19 cellular contexts compared by ENCODE assay signal in genomic region chr6:63999613-64000012, GRCh38.
DNase-seq lines count a peak whose midpoint lies in the region; ATAC-seq and TF ChIP-seq lines count a peak whose summit lies in the region.
"Had no signal": no experiment of that assay in that cellular context is flagged by ENCODE, and none has a peak within 500 bp of the region (broad histone marks: within the 10 kb centered on the region; RNA-seq: fewer than 3 reads in every experiment).

No MANE protein-coding gene starts in this region.

- no peak overlapping the region for H3K23ac ChIP-seq in IMR-90 (ENCODE audit: low read depth, low read length)

- no peak overlapping the region for H2BK15ac ChIP-seq in IMR-90 (ENCODE audit: low read depth, low read length)

- H3K4ac ChIP-seq in IMR-90 (ENCODE audit: low read depth, low read length) = no peak overlapping the region

- no peak overlapping the region for H4K8ac ChIP-seq in IMR-90 (ENCODE audit: low read depth in 2 of 2, low read length in 2 of 2)

- H3K9me3 ChIP-seq in IMR-90 (ENCODE audit: control insufficient read depth, insufficient read depth, low read length) (no peaks in the 10 kb centered on the region), thyroid gland (no peaks in the 10 kb centered on the region)

- H3K56ac ChIP-seq in IMR-90 (ENCODE audit: extremely low read depth, insufficient read depth, low read length) = no peak overlapping the region

- TF ChIP-seq RAD21 in IMR-90 (IDR thresholded peaks at IDR 0.05; ENCODE audit: low read length) = no peak

- no peak overlapping the region for H4K5ac ChIP-seq in IMR-90 (ENCODE audit: low read depth, low read length)

- H3K4me1 ChIP-seq in IMR-90 (ENCODE audit: control insufficient read depth, insufficient read depth, low read length) (no peaks in the 10 kb centered on the region), thyroid gland (peaks cover 12 to 24% of the 10 kb centered on the region in 2 donors)

- no peak overlapping the region for H2AK9ac ChIP-seq in IMR-90 (replicated peaks; ENCODE audit: low read depth, low read length, poor library complexity)

- dilution Hi-C loops in IMR-90 (cut with HindIII; ENCODE audit: low sequenced_read_pairs, unreplicated experiment) = no loop called here

- no peak overlapping the region for H4K91ac ChIP-seq in IMR-90 (ENCODE audit: insufficient read depth, low read depth, low read length)

- H3K27ac ChIP-seq in IMR-90 (ENCODE audit: insufficient read depth, low read length) (no peak overlapping the region), thyroid gland (peak overlapping the region; percentile 5 to 55 (median 36))
- H3K27ac ChIP-seq: BLaER1, C4-2B had no signal

- H3K36me3 ChIP-seq in IMR-90 (ENCODE audit: control insufficient read depth, insufficient read depth, low read length) (no peaks in the 10 kb centered on the region), thyroid gland (no peaks in the 10 kb centered on the region)
- H3K36me3 ChIP-seq: BLaER1 had no signal

- H3K79me1 ChIP-seq in IMR-90 (ENCODE audit: low read depth in 1 of 2, low read length in 2 of 2) = no peaks in the 10 kb centered on the region

- H3K27me3 Mint-ChIP-seq in glutamatergic neuron (ENCODE audit: unreplicated experiment) = no peaks in the 10 kb centered on the region
- H3K27me3 Mint-ChIP-seq: B cell; CD4-positive, alpha-beta T cell; CD8-positive, alpha-beta memory T cell had no signal

- TF ChIP-seq CTCF in IMR-90 (conservative IDR thresholded peaks at IDR 0.05; ENCODE audit: low read depth, low read length) (no peak), glutamatergic neuron (IDR thresholded peaks at IDR 0.05; ENCODE audit: partially characterized antibody, unreplicated experiment) (no peak), thyroid gland (IDR thresholded peaks at IDR 0.05) (no peak)

- no peak overlapping the region for H2AFZ ChIP-seq in IMR-90 (replicated peaks; ENCODE audit: low read length, poor library complexity)
- H2AFZ ChIP-seq: GM23338 had no signal

- H3K14ac ChIP-seq in IMR-90 (replicated peaks; ENCODE audit: low read depth, low read length) = no peak overlapping the region

- no TSS peak for BruUV-seq in IMR-90 (replicated peaks; lab: Mats Ljungman, UMichigan)

- POLR2A ChIA-PET in IMR-90 (lab: Charles Lee; ENCODE audit: unreplicated experiment) = no interaction called here

- CTCF ChIA-PET in IMR-90 (lab: Yijun Ruan, JAX) = no interaction called here

- in situ Hi-C loops in IMR-90 (cut with MboI; ENCODE audit: low sequenced_read_pairs) = no loop called here

- H3K4me2 ChIP-seq in IMR-90 (ENCODE audit: low read depth, low read length) = no peak overlapping the region
- H3K4me2 ChIP-seq: BLaER1, GM23338 had no signal

- DNase-seq in IMR-90 = no peak
- DNase-seq in OCI-M1 (lab: John Stamatoyannopoulos, UW) = peak; percentile 34
- DNase-seq in glutamatergic neuron = no peak
- DNase-seq in thyroid gland = no peak
- no peak for DNase-seq in NCI-H2029 (lab: John Stamatoyannopoulos, UW)
- DNase-seq: CD4-positive, alpha-beta T cell; CD8-positive, alpha-beta memory T cell; DMS 273 treated with DMSO at 0.1 percent for 48 hours; DMS79; EL; GDM1; H9 had no signal

- intact Hi-C loops in IMR-90 (cut with micrococcal nuclease) = loop anchor here (5.0 to 10.0 kb wide), 2 partner anchors 77 to 185 kb away; no protein-coding TSS in a partner anchor
- intact Hi-C loops in thyroid gland (cut with DNase I) = no loop called here

- no peak overlapping the region for H2BK5ac ChIP-seq in IMR-90 (ENCODE audit: low read depth, low read length, poor library complexity, severe bottlenecking)

- WGBS in IMR-90 (ENCODE audit: extremely low coverage in 2 of 2, insufficient read length in 1 of 2), 2 experiments = 100% methylated on average over 2 of the region's 4 CpGs; no CpG with 5 or more reads in 1 of the 2 experiments
- 96 to 97% methylated on average over 4 of the region's 4 CpGs for WGBS in thyroid gland, 2 donors

- no peak for TF ChIP-seq POLR2A in IMR-90 (IDR thresholded peaks at IDR 0.05; ENCODE audit: low read depth, low read length)
- TF ChIP-seq POLR2A in thyroid gland (IDR thresholded peaks at IDR 0.05) = no peak

- H3K4me3 ChIP-seq in IMR-90 (ENCODE audit: insufficient read depth, low read depth, low read length) (no peak overlapping the region), thyroid gland (replicated peaks in 1 of 3) (no peak overlapping the region)
- H3K4me3 ChIP-seq: BLaER1, GM12878, GM23338 had no signal

- no peak overlapping the region for H3K9ac ChIP-seq in IMR-90 (ENCODE audit: low read depth, low read length)
- H3K9ac ChIP-seq: BLaER1 had no signal

- H3K36me3 Mint-ChIP-seq in glutamatergic neuron (ENCODE audit: unreplicated experiment) = no peaks in the 10 kb centered on the region
- H3K36me3 Mint-ChIP-seq: CD8-positive, alpha-beta memory T cell had no signal

- no peak overlapping the region for H2AK5ac ChIP-seq in IMR-90 (ENCODE audit: low read depth, low read length)

- H3K9me3 Mint-ChIP-seq in glutamatergic neuron (ENCODE audit: unreplicated experiment) = peaks cover 2% of the 10 kb centered on the region

- peak overlapping the region; percentile 71 for H3K27ac Mint-ChIP-seq in glutamatergic neuron (ENCODE audit: unreplicated experiment)
- H3K27ac Mint-ChIP-seq: B cell; CD4-positive, alpha-beta T cell; CD8-positive, alpha-beta memory T cell; GM23338; H9 had no signal

- ATAC-seq in IMR-90 (ENCODE audit: low read depth) (no peak), GM18520 (IDR thresholded peaks at IDR 0.05; ENCODE audit: unreplicated experiment) (no peak)
- ATAC-seq: GM12878, GM23338, HCT116 had no signal

- no peak overlapping the region for H2BK120ac ChIP-seq in IMR-90 (ENCODE audit: low read depth, low read length)

- H3K9me1 ChIP-seq in IMR-90 (ENCODE audit: insufficient read depth, low read length) = no peaks in the 10 kb centered on the region

- H3K4me3 Mint-ChIP-seq in glutamatergic neuron (ENCODE audit: unreplicated experiment) = peak overlapping the region; percentile 60
- H3K4me3 Mint-ChIP-seq: B cell; CD4-positive, alpha-beta T cell; CD8-positive, alpha-beta memory T cell; GM23338; H9 had no signal

- H3K27me3 ChIP-seq in IMR-90 (ENCODE audit: control insufficient read depth, insufficient read depth, low read length) (no peaks in the 10 kb centered on the region), thyroid gland (no peaks in the 10 kb centered on the region)
- H3K27me3 ChIP-seq: BLaER1 had no signal

- no peak overlapping the region for H2BK20ac ChIP-seq in IMR-90 (ENCODE audit: low read depth, low read length)

- peaks cover 10% of the 10 kb centered on the region for H3K4me1 Mint-ChIP-seq in glutamatergic neuron (ENCODE audit: low read depth, unreplicated experiment)
- H3K4me1 Mint-ChIP-seq: B cell; CD8-positive, alpha-beta memory T cell; GM23338; H9 had no signal

- H4K20me1 ChIP-seq in IMR-90 (ENCODE audit: insufficient read depth, low read length) = no peaks in the 10 kb centered on the region
- H4K20me1 ChIP-seq: BLaER1 had no signal

- H3K18ac ChIP-seq in IMR-90 (ENCODE audit: low read depth, low read length) = no peak overlapping the region

TF ChIP-seq in IMR-90, 13 proteins besides CTCF, POLR2A, EP300 and RAD21:
- TF ChIP-seq MAFK (IDR thresholded peaks at IDR 0.05; ENCODE audit: low read depth, low read length) (no peak), CEBPB (IDR thresholded peaks at IDR 0.05; ENCODE audit: low read depth, low read length) (peak; percentile 28; the same call in 1 of the 2 replicates)
